20 cellular contexts compared by ENCODE assay signal in genomic region chr13:79772811-79773210, GRCh38.
A peak's percentile ranks its signal among the peaks of the same experiment; 100 is the strongest.
DNase-seq lines count a peak whose midpoint lies in the region; TF ChIP-seq lines count a peak whose summit lies in the region.
"Had no signal": no experiment of that assay in that cellular context is flagged by ENCODE, and none has a peak within 500 bp of the region (broad histone marks: within the 10 kb centered on the region; RNA-seq: fewer than 3 reads in every experiment).

No MANE protein-coding gene starts in this region.

- H3K4me2 ChIP-seq in mammary epithelial cell (ENCODE audit: insufficient read depth, low read depth, low read length), result no peak overlapping the region
- H3K4me2 ChIP-seq: BLaER1, GM23338 had no signal

- no peak overlapping the region for H3K4me3 Mint-ChIP-seq in osteocyte (ENCODE audit: unreplicated experiment)
- H3K4me3 Mint-ChIP-seq: CD8-positive, alpha-beta T cell; GM23338 had no signal

- no peak overlapping the region for H2AFZ ChIP-seq in mammary epithelial cell (ENCODE audit: low read depth, low read length)
- H2AFZ ChIP-seq: GM23338 had no signal

- BruUV-seq in mammary epithelial cell (replicated peaks; lab: Mats Ljungman, UMichigan), result TSS peak; percentile 57

- in situ Hi-C loops in mammary epithelial cell (cut with MboI; ENCODE audit: low sequenced_read_pairs in 2 of 2), result loop anchor here in 1 of 2 donors (10.0 kb wide), 1 partner anchor 562 kb away; no protein-coding TSS in a partner anchor

- no peak for DNase-seq in mammary epithelial cell
- no peak for DNase-seq in breast epithelium (ENCODE audit: low spot score in 2 of 2)
- DNase-seq in amniotic stem cell (lab: John Stamatoyannopoulos, UW), result peak; percentile 5
- peak; percentile 58 for DNase-seq in fibroblast of peridontal ligament (ENCODE audit: extremely low read depth)
- no peak for DNase-seq in osteocyte (ENCODE audit: extremely low spot score, unreplicated experiment)
- no peak for DNase-seq in AG20443 (ENCODE audit: low spot score)
- no peak for DNase-seq in Peyer's patch
- no peak for DNase-seq in BE2C
- DNase-seq: ACHN; AML-193; CD8-positive, alpha-beta T cell; COR-L47; DMS 273 treated with DMSO at 0.1 percent for 48 hours; DMS53; DND-41; EL; HCEC 1CT had no signal

- peaks cover 5% of the 10 kb centered on the region for H3K9me3 Mint-ChIP-seq in osteocyte (ENCODE audit: unreplicated experiment)

- H4K20me1 ChIP-seq in mammary epithelial cell (ENCODE audit: insufficient read depth, low read length), result no peaks in the 10 kb centered on the region
- H4K20me1 ChIP-seq: BLaER1 had no signal

- H3K79me2 ChIP-seq in mammary epithelial cell (ENCODE audit: insufficient read depth, low read length), result no peaks in the 10 kb centered on the region

- H3K4me3 ChIP-seq in mammary epithelial cell (replicated peaks in 1 of 3; ENCODE audit: insufficient read depth in 1 of 3, low read depth in 2 of 3, low read length in 3 of 3), result no peak overlapping the region
- no peak overlapping the region for H3K4me3 ChIP-seq in breast epithelium
- no peak overlapping the region for H3K4me3 ChIP-seq in Peyer's patch
- no peak overlapping the region for H3K4me3 ChIP-seq in BE2C (ENCODE audit: low read depth, low read length)
- H3K4me3 ChIP-seq: BLaER1, GM23338 had no signal

- no peaks in the 10 kb centered on the region for H3K27me3 Mint-ChIP-seq in osteocyte (ENCODE audit: unreplicated experiment)

- 0% methylated on average over 1 of the region's 1 CpG for WGBS in mammary epithelial cell (ENCODE audit: low coverage, missing lambda C conversion rate)

- H3K9me3 ChIP-seq in mammary epithelial cell (replicated peaks; ENCODE audit: insufficient read depth, low read length) (no peaks in the 10 kb centered on the region), breast epithelium (peaks cover 0 to 7% of the 10 kb centered on the region in 2 donors), Peyer's patch (no peaks in the 10 kb centered on the region), BE2C (no peaks in the 10 kb centered on the region)

- peak overlapping the region; percentile 29 for H3K27ac Mint-ChIP-seq in osteocyte (ENCODE audit: unreplicated experiment)
- H3K27ac Mint-ChIP-seq: CD8-positive, alpha-beta T cell; GM23338 had no signal

- dilution Hi-C loops in mammary epithelial cell (cut with HindIII; ENCODE audit: low sequenced_read_pairs), result no loop called here

- H3K36me3 Mint-ChIP-seq in osteocyte (ENCODE audit: unreplicated experiment), result peaks cover 10% of the 10 kb centered on the region
- H3K36me3 Mint-ChIP-seq: CD8-positive, alpha-beta T cell had no signal

- H3K4me1 Mint-ChIP-seq in osteocyte (ENCODE audit: unreplicated experiment), result peaks cover 34% of the 10 kb centered on the region

- no peak overlapping the region for H3K9ac ChIP-seq in mammary epithelial cell (ENCODE audit: insufficient read depth, low read length)
- H3K9ac ChIP-seq: BLaER1 had no signal

- H3K4me1 ChIP-seq in mammary epithelial cell (ENCODE audit: insufficient read depth, low read length), result peaks cover 10% of the 10 kb centered on the region
- H3K4me1 ChIP-seq in breast epithelium, result no peaks in the 10 kb centered on the region
- no peaks in the 10 kb centered on the region for H3K4me1 ChIP-seq in Peyer's patch
- H3K4me1 ChIP-seq in BE2C, result peaks cover 16% of the 10 kb centered on the region
- H3K4me1 ChIP-seq: BLaER1 had no signal

- TF ChIP-seq POLR2A in breast epithelium (IDR thresholded peaks at IDR 0.05) (no peak), Peyer's patch (IDR thresholded peaks at IDR 0.05) (no peak)

- CTCF ChIA-PET in mammary epithelial cell (lab: Charles Lee; ENCODE audit: low non-redundant PET), result interaction anchor here (0.7 kb wide), 1 partner anchor 269 kb away, joined by 7 read pairs; no protein-coding TSS in a partner anchor

- intact Hi-C loops in mammary epithelial cell (cut with micrococcal nuclease) (no loop called here), breast epithelium (cut with DNase I; ENCODE audit: low total_unique reads) (no loop called here)

- TF ChIP-seq CTCF in mammary epithelial cell (conservative IDR thresholded peaks at IDR 0.05 in 1 of 2, IDR thresholded peaks at IDR 0.05 in 1 of 2; ENCODE audit: extremely low read depth in 1 of 2, insufficient read depth in 1 of 2, low read depth in 1 of 2, low read length in 2 of 2) (no peak), breast epithelium (IDR thresholded peaks at IDR 0.05) (no peak), osteocyte (IDR thresholded peaks at IDR 0.05) (no peak), Peyer's patch (IDR thresholded peaks at IDR 0.05) (no peak), BE2C (IDR thresholded peaks at IDR 0.05; ENCODE audit: low read depth, low read length) (no peak)

- H3K27ac ChIP-seq in mammary epithelial cell (ENCODE audit: insufficient read depth, low read depth, low read length), result no peak overlapping the region
- H3K27ac ChIP-seq in breast epithelium, result no peak overlapping the region
- no peak overlapping the region for H3K27ac ChIP-seq in Peyer's patch
- H3K27ac ChIP-seq: BLaER1, HL-60 had no signal

- H3K36me3 ChIP-seq in mammary epithelial cell (ENCODE audit: insufficient read depth, low read length), result no peaks in the 10 kb centered on the region
- no peaks in the 10 kb centered on the region for H3K36me3 ChIP-seq in breast epithelium
- no peaks in the 10 kb centered on the region for H3K36me3 ChIP-seq in Peyer's patch
- no peaks in the 10 kb centered on the region for H3K36me3 ChIP-seq in BE2C
- H3K36me3 ChIP-seq: BLaER1 had no signal

- H3K27me3 ChIP-seq in mammary epithelial cell (ENCODE audit: insufficient read depth, low read length), result no peaks in the 10 kb centered on the region
- no peaks in the 10 kb centered on the region for H3K27me3 ChIP-seq in breast epithelium
- H3K27me3 ChIP-seq in Peyer's patch, result no peaks in the 10 kb centered on the region
- H3K27me3 ChIP-seq in BE2C, result no peaks in the 10 kb centered on the region
- H3K27me3 ChIP-seq: BLaER1 had no signal

Comparison
In these comparisons a context has a peak if more than half of its experiments do, and no peak if none do; other contexts are left out.
1. DNase-seq: peak in amniotic stem cell (single experiment) and fibroblast of peridontal ligament (single experiment); none in mammary epithelial cell (single experiment), breast epithelium (0 of 2), osteocyte (single experiment), AG20443 (single experiment), Peyer's patch (0 of 3) and BE2C (single experiment).